1 cellular context compared by ENCODE assay signal in the genomic region with DNA sequence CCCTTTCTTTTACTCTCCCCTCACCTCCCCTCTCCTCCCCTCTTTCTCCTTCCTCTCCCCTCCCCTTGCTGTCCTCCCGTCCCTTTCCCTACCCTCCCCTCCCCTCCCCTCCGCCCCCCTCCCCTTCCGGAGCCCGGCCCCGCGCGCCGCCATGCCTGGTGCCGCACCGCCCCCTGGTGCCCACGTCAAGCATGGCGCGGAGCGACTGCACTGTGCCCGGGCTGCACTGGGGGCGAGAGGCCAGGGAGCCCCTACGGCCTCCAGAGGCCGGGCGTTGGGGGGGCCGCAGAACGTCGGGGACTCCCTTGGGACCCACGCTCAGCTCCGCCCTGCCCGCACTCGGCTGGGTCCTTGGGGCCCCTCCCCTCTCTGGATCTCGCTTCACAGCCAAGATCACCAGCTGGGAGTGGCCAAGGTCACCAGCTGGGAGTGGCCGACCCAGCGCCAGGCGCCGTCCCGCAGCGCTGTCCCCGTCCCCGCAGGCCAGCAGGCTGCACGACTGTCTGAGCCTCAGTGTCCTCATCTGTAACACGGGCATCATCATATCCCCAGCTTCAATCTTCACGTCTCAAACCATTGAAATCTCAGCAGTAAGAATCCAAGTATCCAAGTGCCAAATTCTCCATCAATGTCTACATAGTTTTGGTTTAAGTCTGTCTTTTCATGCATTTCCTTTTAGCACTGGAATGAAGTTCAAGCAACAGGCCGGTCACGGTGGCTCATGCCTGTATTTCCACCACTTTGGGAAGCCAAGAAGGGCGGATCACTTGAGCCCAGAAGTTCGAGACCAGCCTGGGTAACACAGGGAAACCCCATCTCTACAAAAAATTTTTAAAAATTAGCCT.
TF ChIP-seq lines count a peak whose summit lies in the region.

No MANE protein-coding gene starts in this region.

TF ChIP-seq in HepG2, 621 proteins besides CTCF, POLR2A, EP300 and RAD21 (continued from another document and continues in another):
- TF ChIP-seq, protein P1, sequence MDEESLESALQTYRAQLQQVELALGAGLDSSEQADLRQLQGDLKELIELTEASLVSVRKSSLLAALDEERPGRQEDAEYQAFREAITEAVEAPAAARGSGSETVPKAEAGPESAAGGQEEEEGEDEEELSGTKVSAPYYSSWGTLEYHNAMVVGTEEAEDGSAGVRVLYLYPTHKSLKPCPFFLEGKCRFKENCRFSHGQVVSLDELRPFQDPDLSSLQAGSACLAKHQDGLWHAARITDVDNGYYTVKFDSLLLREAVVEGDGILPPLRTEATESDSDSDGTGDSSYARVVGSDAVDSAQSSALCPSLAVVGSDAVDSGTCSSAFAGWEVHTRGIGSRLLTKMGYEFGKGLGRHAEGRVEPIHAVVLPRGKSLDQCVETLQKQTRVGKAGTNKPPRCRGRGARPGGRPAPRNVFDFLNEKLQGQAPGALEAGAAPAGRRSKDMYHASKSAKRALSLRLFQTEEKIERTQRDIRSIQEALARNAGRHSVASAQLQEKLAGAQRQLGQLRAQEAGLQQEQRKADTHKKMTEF (CRISPR knock-in tag; IDR thresholded peaks at IDR 0.05) = peak; percentile 17; the same call in 1 of the 2 replicates
- TF ChIP-seq ZBTB7B (CRISPR knock-in tag; IDR thresholded peaks at IDR 0.05) (peak; percentile 60; the same call in 1 of the 2 replicates), CC2D1A (CRISPR knock-in tag; IDR thresholded peaks at IDR 0.05) (no peak), ATF1 (CRISPR knock-in tag; IDR thresholded peaks at IDR 0.05) (no peak), ZNF296 (CRISPR knock-in tag; conservative IDR thresholded peaks at IDR 0.05) (no peak), ZKSCAN8 (CRISPR knock-in tag; IDR thresholded peaks at IDR 0.05; ENCODE audit: borderline replicate concordance) (no peak), HMGXB3 (CRISPR knock-in tag; IDR thresholded peaks at IDR 0.05; ENCODE audit: borderline replicate concordance) (0 out of 2 replicates have a peak, but pooled peaks have one; percentile 20), ZNF780A (CRISPR knock-in tag; IDR thresholded peaks at IDR 0.05) (no peak), IKZF5 (CRISPR knock-in tag; IDR thresholded peaks at IDR 0.05) (0 out of 2 replicates have a peak, but pooled peaks have one; percentile 36), ERF (CRISPR knock-in tag; IDR thresholded peaks at IDR 0.05) (0 out of 2 replicates have a peak, but pooled peaks have one; percentile 36), TFAP4 (IDR thresholded peaks at IDR 0.05; ENCODE audit: borderline replicate concordance, low read depth) (peak; percentile 88; the same call in 1 of the 2 replicates), HIVEP1 (CRISPR knock-in tag; IDR thresholded peaks at IDR 0.05) (0 out of 2 replicates have a peak, but pooled peaks have one; percentile 52), ZMAT5 (CRISPR knock-in tag; IDR thresholded peaks at IDR 0.05; ENCODE audit: borderline replicate concordance, low read depth) (no peak), PATZ1 (CRISPR knock-in tag; IDR thresholded peaks at IDR 0.05) (peak; percentile 90), LCORL (IDR thresholded peaks at IDR 0.05) (no peak), LCORL (CRISPR knock-in tag; IDR thresholded peaks at IDR 0.05) (0 out of 2 replicates have a peak, but pooled peaks have one; percentile 16), ATM (IDR thresholded peaks at IDR 0.05; ENCODE audit: borderline replicate concordance) (no peak), MEIS2 (CRISPR knock-in tag; IDR thresholded peaks at IDR 0.05) (no peak), RARA (CRISPR knock-in tag; IDR thresholded peaks at IDR 0.05) (0 out of 2 replicates have a peak, but pooled peaks have one; percentile 9), ZNF549 (CRISPR knock-in tag; IDR thresholded peaks at IDR 0.05) (no peak), PITX1 (CRISPR knock-in tag; IDR thresholded peaks at IDR 0.05) (peak; percentile 42; the same call in 1 of the 2 replicates), SOX6 (IDR thresholded peaks at IDR 0.05) (no peak), SOX6 (CRISPR knock-in tag; IDR thresholded peaks at IDR 0.05) (0 out of 2 replicates have a peak, but pooled peaks have one; percentile 28), GABPB1 (CRISPR knock-in tag; IDR thresholded peaks at IDR 0.05) (peak; percentile 60; the same call in 1 of the 2 replicates), POGZ (CRISPR knock-in tag; IDR thresholded peaks at IDR 0.05) (peak; percentile 56; the same call in 1 of the 2 replicates), ZFX (CRISPR knock-in tag; IDR thresholded peaks at IDR 0.05; ENCODE audit: low read depth) (0 out of 2 replicates have a peak, but pooled peaks have one; percentile 25), SALL1 (CRISPR knock-in tag; IDR thresholded peaks at IDR 0.05) (peak; percentile 41), ZNF768 (CRISPR knock-in tag; IDR thresholded peaks at IDR 0.05) (peak; percentile 66; the same call in 1 of the 2 replicates), HOXA3 (CRISPR knock-in tag; IDR thresholded peaks at IDR 0.05) (0 out of 2 replicates have a peak, but pooled peaks have one; percentile 50)
- TF ChIP-seq, protein P2, sequence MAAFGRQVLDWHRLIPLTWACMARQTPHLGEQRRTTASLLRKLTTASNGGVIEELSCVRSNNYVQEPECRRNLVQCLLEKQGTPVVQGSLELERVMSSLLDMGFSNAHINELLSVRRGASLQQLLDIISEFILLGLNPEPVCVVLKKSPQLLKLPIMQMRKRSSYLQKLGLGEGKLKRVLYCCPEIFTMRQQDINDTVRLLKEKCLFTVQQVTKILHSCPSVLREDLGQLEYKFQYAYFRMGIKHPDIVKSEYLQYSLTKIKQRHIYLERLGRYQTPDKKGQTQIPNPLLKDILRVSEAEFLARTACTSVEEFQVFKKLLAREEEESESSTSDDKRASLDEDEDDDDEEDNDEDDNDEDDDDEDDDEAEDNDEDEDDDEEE (CRISPR knock-in tag; IDR thresholded peaks at IDR 0.05) = no peak
- TF ChIP-seq, protein P3, sequence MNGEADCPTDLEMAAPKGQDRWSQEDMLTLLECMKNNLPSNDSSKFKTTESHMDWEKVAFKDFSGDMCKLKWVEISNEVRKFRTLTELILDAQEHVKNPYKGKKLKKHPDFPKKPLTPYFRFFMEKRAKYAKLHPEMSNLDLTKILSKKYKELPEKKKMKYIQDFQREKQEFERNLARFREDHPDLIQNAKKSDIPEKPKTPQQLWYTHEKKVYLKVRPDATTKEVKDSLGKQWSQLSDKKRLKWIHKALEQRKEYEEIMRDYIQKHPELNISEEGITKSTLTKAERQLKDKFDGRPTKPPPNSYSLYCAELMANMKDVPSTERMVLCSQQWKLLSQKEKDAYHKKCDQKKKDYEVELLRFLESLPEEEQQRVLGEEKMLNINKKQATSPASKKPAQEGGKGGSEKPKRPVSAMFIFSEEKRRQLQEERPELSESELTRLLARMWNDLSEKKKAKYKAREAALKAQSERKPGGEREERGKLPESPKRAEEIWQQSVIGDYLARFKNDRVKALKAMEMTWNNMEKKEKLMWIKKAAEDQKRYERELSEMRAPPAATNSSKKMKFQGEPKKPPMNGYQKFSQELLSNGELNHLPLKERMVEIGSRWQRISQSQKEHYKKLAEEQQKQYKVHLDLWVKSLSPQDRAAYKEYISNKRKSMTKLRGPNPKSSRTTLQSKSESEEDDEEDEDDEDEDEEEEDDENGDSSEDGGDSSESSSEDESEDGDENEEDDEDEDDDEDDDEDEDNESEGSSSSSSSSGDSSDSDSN (CRISPR knock-in tag; IDR thresholded peaks at IDR 0.05) = 0 out of 2 replicates have a peak, but pooled peaks have one; percentile 26
- TF ChIP-seq, protein P4, sequence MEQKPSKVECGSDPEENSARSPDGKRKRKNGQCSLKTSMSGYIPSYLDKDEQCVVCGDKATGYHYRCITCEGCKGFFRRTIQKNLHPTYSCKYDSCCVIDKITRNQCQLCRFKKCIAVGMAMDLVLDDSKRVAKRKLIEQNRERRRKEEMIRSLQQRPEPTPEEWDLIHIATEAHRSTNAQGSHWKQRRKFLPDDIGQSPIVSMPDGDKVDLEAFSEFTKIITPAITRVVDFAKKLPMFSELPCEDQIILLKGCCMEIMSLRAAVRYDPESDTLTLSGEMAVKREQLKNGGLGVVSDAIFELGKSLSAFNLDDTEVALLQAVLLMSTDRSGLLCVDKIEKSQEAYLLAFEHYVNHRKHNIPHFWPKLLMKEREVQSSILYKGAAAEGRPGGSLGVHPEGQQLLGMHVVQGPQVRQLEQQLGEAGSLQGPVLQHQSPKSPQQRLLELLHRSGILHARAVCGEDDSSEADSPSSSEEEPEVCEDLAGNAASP (CRISPR knock-in tag; IDR thresholded peaks at IDR 0.05; ENCODE audit: borderline replicate concordance) = 0 out of 2 replicates have a peak, but pooled peaks have one; percentile 12
- TF ChIP-seq, protein P5, sequence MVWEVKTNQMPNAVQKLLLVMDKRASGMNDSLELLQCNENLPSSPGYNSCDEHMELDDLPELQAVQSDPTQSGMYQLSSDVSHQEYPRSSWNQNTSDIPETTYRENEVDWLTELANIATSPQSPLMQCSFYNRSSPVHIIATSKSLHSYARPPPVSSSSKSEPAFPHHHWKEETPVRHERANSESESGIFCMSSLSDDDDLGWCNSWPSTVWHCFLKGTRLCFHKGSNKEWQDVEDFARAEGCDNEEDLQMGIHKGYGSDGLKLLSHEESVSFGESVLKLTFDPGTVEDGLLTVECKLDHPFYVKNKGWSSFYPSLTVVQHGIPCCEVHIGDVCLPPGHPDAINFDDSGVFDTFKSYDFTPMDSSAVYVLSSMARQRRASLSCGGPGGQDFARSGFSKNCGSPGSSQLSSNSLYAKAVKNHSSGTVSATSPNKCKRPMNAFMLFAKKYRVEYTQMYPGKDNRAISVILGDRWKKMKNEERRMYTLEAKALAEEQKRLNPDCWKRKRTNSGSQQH (CRISPR knock-in tag; IDR thresholded peaks at IDR 0.05; ENCODE audit: low read depth) = no peak
- TF ChIP-seq, protein P6, sequence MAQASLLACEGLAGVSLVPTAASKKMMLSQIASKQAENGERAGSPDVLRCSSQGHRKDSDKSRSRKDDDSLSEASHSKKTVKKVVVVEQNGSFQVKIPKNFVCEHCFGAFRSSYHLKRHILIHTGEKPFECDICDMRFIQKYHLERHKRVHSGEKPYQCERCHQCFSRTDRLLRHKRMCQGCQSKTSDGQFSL (CRISPR knock-in tag; IDR thresholded peaks at IDR 0.05) = peak; percentile 59; the same call in 1 of the 2 replicates
- TF ChIP-seq, protein P7, sequence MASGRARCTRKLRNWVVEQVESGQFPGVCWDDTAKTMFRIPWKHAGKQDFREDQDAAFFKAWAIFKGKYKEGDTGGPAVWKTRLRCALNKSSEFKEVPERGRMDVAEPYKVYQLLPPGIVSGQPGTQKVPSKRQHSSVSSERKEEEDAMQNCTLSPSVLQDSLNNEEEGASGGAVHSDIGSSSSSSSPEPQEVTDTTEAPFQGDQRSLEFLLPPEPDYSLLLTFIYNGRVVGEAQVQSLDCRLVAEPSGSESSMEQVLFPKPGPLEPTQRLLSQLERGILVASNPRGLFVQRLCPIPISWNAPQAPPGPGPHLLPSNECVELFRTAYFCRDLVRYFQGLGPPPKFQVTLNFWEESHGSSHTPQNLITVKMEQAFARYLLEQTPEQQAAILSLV (CRISPR knock-in tag; IDR thresholded peaks at IDR 0.05; ENCODE audit: borderline replicate concordance) = peak; percentile 25; the same call in 1 of the 2 replicates
